ENCODE assay signal across 8 cellular contexts in genomic region chr1:117093870-117094621, GRCh38. TPM values are rescaled to one million over a fixed set of nuclear protein-coding genes. Genes with fewer than 3 reads are reported as not detected.
DNase-seq lines count a peak whose midpoint lies in the region; ATAC-seq, FAIRE-seq and TF ChIP-seq lines count a peak whose summit lies in the region.

No MANE protein-coding gene starts in this region.

- no peaks in the 10 kb centered on the region for H3K9me1 ChIP-seq in keratinocyte (ENCODE audit: control insufficient read depth, extremely low read depth, insufficient read depth, low read length)

- H3K4me3 ChIP-seq in keratinocyte (ENCODE audit: control insufficient read depth in 2 of 3, extremely low read depth in 1 of 3, insufficient read depth in 2 of 3, low read depth in 1 of 3, low read length in 3 of 3) (no peak overlapping the region), upper lobe of right lung (no peak overlapping the region)

- H3K4me1 ChIP-seq in keratinocyte (ENCODE audit: control insufficient read depth, extremely low read depth, insufficient read depth, low read length) (peaks cover 23% of the 10 kb centered on the region), upper lobe of right lung (no peaks in the 10 kb centered on the region)

- peak overlapping the region; percentile 58 for H3K4me2 ChIP-seq in keratinocyte (ENCODE audit: control insufficient read depth, extremely low read depth, insufficient read depth, low read depth, low read length)

- H4K20me1 ChIP-seq in keratinocyte (ENCODE audit: control insufficient read depth, extremely low read depth, insufficient read depth, low read length) = no peaks in the 10 kb centered on the region

- dilution Hi-C loops in keratinocyte (cut with MboI; ENCODE audit: extremely low pct_ligation_motif_present, low sequenced_read_pairs) = no loop called here

- no peak overlapping the region for H2AFZ ChIP-seq in keratinocyte (ENCODE audit: control insufficient read depth, low read length)

- peak; percentile 49 for DNase-seq in stimulated activated CD4-positive, alpha-beta T cell treated with anti-CD3 and anti-CD28 coated beads, Interleukin-15, amount 100 ng/mL, for 24 hours
- no peak for DNase-seq in stimulated activated CD4-positive, alpha-beta T cell treated with anti-CD3 and anti-CD28 coated beads, Interleukin-4, amount 100 ng/mL, for 1 hour
- DNase-seq in NCI-H226 (peak; percentile 58), amniotic stem cell (lab: John Stamatoyannopoulos, UW) (peak; percentile 11), keratinocyte (ENCODE audit: low read depth, low spot score) (peak; percentile 40), upper lobe of right lung (no peak), CD1c-positive myeloid dendritic cell (ENCODE audit: extremely low spot score) (no peak)

- peak; percentile 48 for ATAC-seq in HG02763 (IDR thresholded peaks at IDR 0.05; ENCODE audit: unreplicated experiment)
- ATAC-seq in upper lobe of right lung = peak; percentile 56

- H3K27me3 ChIP-seq in keratinocyte (ENCODE audit: control insufficient read depth, extremely low read depth, insufficient read depth, low read length) = no peaks in the 10 kb centered on the region
- H3K27me3 ChIP-seq in upper lobe of right lung = no peaks in the 10 kb centered on the region

- no peaks in the 10 kb centered on the region for H3K9me3 ChIP-seq in keratinocyte (ENCODE audit: control insufficient read depth, low read depth, low read length)
- no peaks in the 10 kb centered on the region for H3K9me3 ChIP-seq in upper lobe of right lung

- no peaks in the 10 kb centered on the region for H3K79me2 ChIP-seq in keratinocyte (ENCODE audit: control insufficient read depth, insufficient read depth, low read length)

- H3K9ac ChIP-seq in keratinocyte (ENCODE audit: control insufficient read depth, extremely low read depth, insufficient read depth, low read length) = peak overlapping the region; percentile 56

- TF ChIP-seq CTCF in keratinocyte (optimal IDR thresholded peaks at IDR 0.05 in 1 of 3, IDR thresholded peaks at IDR 0.05 in 1 of 3, conservative IDR thresholded peaks at IDR 0.05 in 1 of 3; ENCODE audit: extremely low read depth in 1 of 3, insufficient read depth in 2 of 3, low read length in 3 of 3) (peak; percentile 46 to 66 (median 55)), upper lobe of right lung (IDR thresholded peaks at IDR 0.05) (peak; percentile 24)

- intact Hi-C loops in upper lobe of right lung (cut with DNase I) = no loop called here

- H3K36me3 ChIP-seq in keratinocyte (ENCODE audit: control insufficient read depth in 2 of 2, extremely low read depth in 1 of 2, insufficient read depth in 2 of 2, low read length in 2 of 2) (peaks cover 6 to 24% of the 10 kb centered on the region in 2 experiments), upper lobe of right lung (peaks cover 16% of the 10 kb centered on the region)

- peak; percentile 79 for FAIRE-seq in keratinocyte (lab: Jason Lieb, UNC)

- peak overlapping the region; percentile 92 for H3K27ac ChIP-seq in keratinocyte (ENCODE audit: control insufficient read depth, insufficient read depth, low read length)
- H3K27ac ChIP-seq in upper lobe of right lung = no peak overlapping the region

RNA-seq across cellular contexts. Expression of gene TRIM45, which starts 27.5 kb away (rescaled TPM):
- 2.5 to 2.7 TPM (median 2.6 TPM) in 3 replicates for polyA plus RNA-seq in keratinocyte
- polyA plus RNA-seq in keratinocyte (2011; ENCODE audit: low read depth) = 0.39 TPM
- polyA plus RNA-seq in keratinocyte (2011; cell fraction: cytosol; rRNA removed) = 0.78 and 0.83 TPM in 2 replicates
- polyA plus RNA-seq in keratinocyte (2011; cell fraction: nucleus; rRNA removed) = 7.9 and 9.3 TPM in 2 replicates
- 1.1 and 1.5 TPM in 2 replicates for polyA plus RNA-seq in keratinocyte (2012; ENCODE audit: low replicate concordance)
- polyA minus RNA-seq in keratinocyte = 1.4 to 2.8 TPM (median 2.3 TPM) in 3 replicates
- polyA minus RNA-seq in keratinocyte (2011; cell fraction: cytosol; rRNA and poly(A)+ RNA removed) = 0.77 TPM
- 1.1 and 2.4 TPM in 2 replicates for polyA minus RNA-seq in keratinocyte (2011; cell fraction: nucleus; rRNA and poly(A)+ RNA removed)
- 1.7 TPM for total RNA-seq in upper lobe of right lung

RNA-seq across cellular contexts. Expression of gene TTF2, which starts 33.9 kb away (rescaled TPM):
- polyA plus RNA-seq in keratinocyte = 13.4 to 23.0 TPM (median 15.8 TPM) in 3 replicates
- polyA plus RNA-seq in keratinocyte (2011; ENCODE audit: low read depth) = 25.9 TPM
- 9.0 and 9.4 TPM in 2 replicates for polyA plus RNA-seq in keratinocyte (2011; cell fraction: cytosol; rRNA removed)
- 25.7 and 28.2 TPM in 2 replicates for polyA plus RNA-seq in keratinocyte (2011; cell fraction: nucleus; rRNA removed)
- polyA plus RNA-seq in keratinocyte (2012; ENCODE audit: low replicate concordance) = 9.2 and 16.5 TPM in 2 replicates
- polyA minus RNA-seq in keratinocyte = 13.1 to 21.8 TPM (median 16.2 TPM) in 3 replicates
- 5.6 TPM for polyA minus RNA-seq in keratinocyte (2011; cell fraction: cytosol; rRNA and poly(A)+ RNA removed)
- 11.4 and 19.6 TPM in 2 replicates for polyA minus RNA-seq in keratinocyte (2011; cell fraction: nucleus; rRNA and poly(A)+ RNA removed)
- total RNA-seq in upper lobe of right lung = 14.8 TPM

Comparison
In these comparisons a context has a peak if more than half of its experiments do, and no peak if none do; other contexts are left out.
1. DNase-seq: peak in stimulated activated CD4-positive, alpha-beta T cell treated with anti-CD3 and anti-CD28 coated beads, Interleukin-15, amount 100 ng/mL, for 24 hours (single experiment), NCI-H226 (single experiment), amniotic stem cell (single experiment) and keratinocyte (single experiment); none in stimulated activated CD4-positive, alpha-beta T cell treated with anti-CD3 and anti-CD28 coated beads, Interleukin-4, amount 100 ng/mL, for 1 hour (single experiment), upper lobe of right lung (single experiment) and CD1c-positive myeloid dendritic cell (single experiment).